Comparison of ENCODE assay signal across 1 cellular context in the genomic region with DNA sequence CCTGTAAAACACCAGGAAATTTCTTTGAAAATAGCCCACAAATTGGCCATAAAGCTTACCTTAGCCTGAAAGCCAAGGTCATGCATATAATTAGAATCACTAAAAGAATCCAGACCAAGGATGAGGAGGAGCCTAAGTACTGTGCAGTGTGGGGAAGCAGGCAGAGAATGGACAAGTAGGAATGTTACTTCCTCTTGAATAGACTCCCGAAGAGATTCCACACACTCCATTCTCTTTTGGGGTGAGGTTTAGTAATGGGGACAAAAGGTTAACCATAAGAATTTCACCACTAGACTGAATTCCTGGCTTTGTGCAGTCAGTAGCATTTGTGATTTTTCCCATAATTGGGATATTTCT.
TF ChIP-seq lines count a peak whose summit lies in the region.

No MANE protein-coding gene starts in this region.

TF ChIP-seq in SK-N-SH, 30 proteins besides CTCF, POLR2A, EP300 and RAD21 (continued from another document):
- TF ChIP-seq SIN3A (IDR thresholded peaks at IDR 0.05; ENCODE audit: borderline replicate concordance, low read depth, low read length) (no peak), ELF1 (IDR thresholded peaks at IDR 0.05) (no peak), REST (IDR thresholded peaks at IDR 0.05; ENCODE audit: low read depth, low read length) (no peak), POLR2AphosphoS5 (IDR thresholded peaks at IDR 0.05; ENCODE audit: low read depth, low read length) (no peak), GATA2 (CRISPR knock-in tag; IDR thresholded peaks at IDR 0.05) (no peak), GABPA (IDR thresholded peaks at IDR 0.05; ENCODE audit: low read depth) (no peak), JUND (IDR thresholded peaks at IDR 0.05) (no peak), IRF3 (IDR thresholded peaks at IDR 0.05; ENCODE audit: low read depth, low read length) (no peak), TAF1 (IDR thresholded peaks at IDR 0.05; ENCODE audit: borderline replicate concordance, low read depth, low read length) (no peak)
- TF ChIP-seq, protein P1, sequence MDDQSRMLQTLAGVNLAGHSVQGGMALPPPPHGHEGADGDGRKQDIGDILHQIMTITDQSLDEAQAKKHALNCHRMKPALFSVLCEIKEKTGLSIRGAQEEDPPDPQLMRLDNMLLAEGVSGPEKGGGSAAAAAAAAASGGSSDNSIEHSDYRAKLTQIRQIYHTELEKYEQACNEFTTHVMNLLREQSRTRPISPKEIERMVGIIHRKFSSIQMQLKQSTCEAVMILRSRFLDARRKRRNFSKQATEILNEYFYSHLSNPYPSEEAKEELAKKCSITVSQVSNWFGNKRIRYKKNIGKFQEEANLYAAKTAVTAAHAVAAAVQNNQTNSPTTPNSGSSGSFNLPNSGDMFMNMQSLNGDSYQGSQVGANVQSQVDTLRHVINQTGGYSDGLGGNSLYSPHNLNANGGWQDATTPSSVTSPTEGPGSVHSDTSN (IDR thresholded peaks at IDR 0.05): no peak
TF ChIP-seq in SK-N-SH: peak in this region for 0.
